In the genomic region with DNA sequence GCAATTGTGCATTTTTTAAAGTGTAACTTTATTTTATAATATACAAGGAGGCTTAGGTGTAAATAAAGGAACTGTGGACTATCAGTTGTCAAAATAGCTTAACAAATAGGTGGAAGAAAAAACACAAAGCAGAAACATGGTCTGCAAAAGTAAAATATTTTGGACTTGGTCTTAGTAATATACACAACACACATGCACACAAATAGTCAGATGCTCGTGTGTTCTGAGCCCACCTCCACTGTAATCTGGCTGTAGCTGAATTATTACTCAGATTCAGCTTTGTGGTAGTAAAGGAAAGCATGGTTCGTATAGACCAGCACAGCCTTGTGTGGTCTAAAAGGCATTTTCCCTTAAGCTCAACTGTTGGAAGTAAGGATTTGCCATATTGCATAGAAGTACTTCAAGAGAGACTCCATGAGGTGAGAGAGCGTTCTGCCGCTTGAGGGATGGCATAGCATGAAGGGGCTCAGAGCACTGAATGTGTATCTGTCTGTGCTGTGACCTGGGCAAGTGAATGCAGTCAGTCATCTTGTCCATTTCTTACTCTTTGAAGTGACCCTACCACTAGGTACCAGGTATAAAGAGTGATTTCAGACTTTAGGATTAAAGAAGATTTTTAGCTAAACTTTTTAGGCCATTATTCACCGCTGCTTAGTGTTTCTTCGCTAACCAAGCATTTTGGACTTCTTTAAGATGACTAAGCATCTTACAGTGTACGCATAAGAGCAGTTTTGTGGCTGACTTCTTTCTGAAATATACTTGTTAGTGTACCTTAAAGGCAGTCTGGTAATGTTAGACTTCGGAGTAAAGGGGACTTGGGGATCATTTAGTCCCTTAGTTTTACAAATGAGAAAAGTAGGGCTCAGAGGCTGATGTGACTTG, we compare ENCODE assay signal across 1 cellular context.
TF ChIP-seq lines count a peak whose summit lies in the region.

No MANE protein-coding gene starts in this region.

TF ChIP-seq in SK-N-SH, 30 proteins besides CTCF, POLR2A, EP300 and RAD21 (continued from another document):
- TF ChIP-seq YY1 (IDR thresholded peaks at IDR 0.05; ENCODE audit: low read depth): no peak
- TF ChIP-seq FOXM1 (IDR thresholded peaks at IDR 0.05; ENCODE audit: low read depth): no peak
- no peak for TF ChIP-seq FOXJ3 (CRISPR knock-in tag; IDR thresholded peaks at IDR 0.05)
TF ChIP-seq in SK-N-SH: peak in this region for 0.
